In the genomic region with DNA sequence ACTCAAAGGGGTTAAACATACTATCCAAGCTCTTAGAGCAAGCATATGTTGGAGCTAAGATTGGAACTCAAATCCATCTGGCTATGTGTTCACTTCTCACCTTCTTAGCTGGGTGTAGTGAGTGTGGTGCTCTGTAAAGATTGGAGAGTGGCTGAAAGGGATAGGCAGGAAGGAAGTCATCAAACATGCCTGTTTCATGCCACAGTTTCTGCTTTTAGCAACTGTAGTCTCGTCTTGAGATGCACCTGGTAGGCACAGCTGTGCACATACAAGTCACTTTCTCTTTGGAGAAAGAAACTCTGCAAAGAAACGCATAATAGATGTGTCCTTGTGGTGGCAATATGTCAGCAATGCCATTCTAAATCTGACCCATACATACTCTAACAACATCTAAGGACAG, we compare ENCODE assay signal across 26 cellular contexts.
"Had no signal": no experiment of that assay in that cellular context is flagged by ENCODE, and none has a peak within 500 bp of the region (broad histone marks: within the 10 kb centered on the region; RNA-seq: fewer than 3 reads in every experiment).

No MANE protein-coding gene starts in this region.

- H3K9ac ChIP-seq: parathyroid adenoma had no signal

- ATAC-seq: activated CD8-positive, alpha-beta memory T cell treated with anti-CD3 and anti-CD28 coated beads, Interleukin-2, amount 10 ng/mL, durations not matched to agents 7 days and 5 days; activated CD8-positive, alpha-beta T cell treated with anti-CD3 and anti-CD28 coated beads for 36 hours; body of pancreas; foreskin keratinocyte; left lobe of liver; lower lobe of right lung; mucosa of descending colon; right lobe of liver; stimulated activated effector memory CD8-positive, alpha-beta T cell treated with anti-CD3 and anti-CD28 coated beads, Interleukin-12 subunit alpha, Interleukin-12 subunit beta, amount 100 ng/mL, for 72 hours had no signal

- H2AFZ ChIP-seq: hepatocyte, parathyroid adenoma had no signal

- H3K27me3 ChIP-seq: body of pancreas, hepatocyte, right lobe of liver, testis, vagina had no signal

- H3K36me3 ChIP-seq: lower lobe of right lung, right lobe of liver, vagina had no signal

- H3K79me2 ChIP-seq: hepatocyte, parathyroid adenoma had no signal

- H3K4me3 ChIP-seq: body of pancreas, hepatocyte, lower lobe of right lung, mucosa of descending colon, right lobe of liver, skin epidermis, testis, vagina had no signal

- H3K27ac ChIP-seq: body of pancreas, foreskin keratinocyte, hepatocyte, lower lobe of right lung, parathyroid adenoma, right lobe of liver, skin epidermis, testis, vagina, VCaP had no signal

- H3K4me2 ChIP-seq: hepatocyte had no signal

- H3K4me1 ChIP-seq: body of pancreas, foreskin keratinocyte, lower lobe of right lung, parathyroid adenoma, right lobe of liver, testis, vagina had no signal

- DNase-seq: activated CD4-positive, alpha-beta T cell treated with anti-CD3 and anti-CD28 coated beads, Interleukin-2, amount 10 ng/mL, durations not matched to agents 7 days and 5 days; activated CD4-positive, CD25-positive, alpha-beta regulatory T cell treated with anti-CD3 and anti-CD28 coated beads, Interleukin-2, amount 50 U/mL, for 72 hours; activated CD8-positive, alpha-beta memory T cell treated with anti-CD3 and anti-CD28 coated beads, Interleukin-2, amount 10 ng/mL, durations not matched to agents 7 days and 5 days; activated CD8-positive, alpha-beta T cell treated with anti-CD3 and anti-CD28 coated beads for 36 hours; activated effector memory CD4-positive, alpha-beta T cell treated with anti-CD3 and anti-CD28 coated beads, Interleukin-2, amount 50 U/mL, for 16 hours; activated naive CD4-positive, alpha-beta T cell treated with anti-CD3 and anti-CD28 coated beads, Interleukin-2, amount 50 U/mL, for 16 hours; activated T-cell treated with anti-CD3 and anti-CD28 coated beads for 4 hours; anterior cingulate cortex; body of pancreas; effector CD8-positive, alpha-beta T cell; foreskin keratinocyte; immature natural killer cell; lower lobe of right lung; mesendoderm; mucosa of descending colon; nucleus accumbens; right lobe of liver; stimulated activated CD4-positive, alpha-beta T cell treated with anti-CD3 and anti-CD28 coated beads, Interleukin-2, amount 100 ng/mL, for 24 hours; testis had no signal

- H3K9me3 ChIP-seq: body of pancreas, lower lobe of right lung, mucosa of descending colon, right lobe of liver, testis, vagina had no signal
